In the genomic region with DNA sequence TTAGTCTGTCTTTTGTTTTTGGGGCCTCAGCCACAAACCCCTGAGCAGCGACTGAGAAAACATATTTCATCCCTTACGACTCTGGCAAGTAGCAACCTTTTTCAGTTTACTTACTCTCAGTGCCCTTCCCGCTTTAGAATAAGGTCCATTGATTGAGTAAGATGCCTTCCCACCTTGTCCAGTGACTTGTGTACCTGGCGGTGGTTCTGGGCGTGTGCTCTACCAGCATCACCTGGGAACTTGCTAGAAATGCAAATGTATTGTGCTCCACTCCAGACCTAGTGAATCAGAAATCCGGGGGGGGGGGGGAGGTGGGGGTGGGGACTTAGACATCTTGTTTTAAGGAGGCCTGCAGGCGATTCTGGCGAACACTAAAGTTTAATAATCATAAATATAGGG, we compare ENCODE assay signal across 1 cellular context.
TF ChIP-seq lines count a peak whose summit lies in the region.

No MANE protein-coding gene starts in this region.

TF ChIP-seq in HepG2, 621 proteins besides CTCF, POLR2A, EP300 and RAD21 (continued from another document):
- TF ChIP-seq, protein P1, sequence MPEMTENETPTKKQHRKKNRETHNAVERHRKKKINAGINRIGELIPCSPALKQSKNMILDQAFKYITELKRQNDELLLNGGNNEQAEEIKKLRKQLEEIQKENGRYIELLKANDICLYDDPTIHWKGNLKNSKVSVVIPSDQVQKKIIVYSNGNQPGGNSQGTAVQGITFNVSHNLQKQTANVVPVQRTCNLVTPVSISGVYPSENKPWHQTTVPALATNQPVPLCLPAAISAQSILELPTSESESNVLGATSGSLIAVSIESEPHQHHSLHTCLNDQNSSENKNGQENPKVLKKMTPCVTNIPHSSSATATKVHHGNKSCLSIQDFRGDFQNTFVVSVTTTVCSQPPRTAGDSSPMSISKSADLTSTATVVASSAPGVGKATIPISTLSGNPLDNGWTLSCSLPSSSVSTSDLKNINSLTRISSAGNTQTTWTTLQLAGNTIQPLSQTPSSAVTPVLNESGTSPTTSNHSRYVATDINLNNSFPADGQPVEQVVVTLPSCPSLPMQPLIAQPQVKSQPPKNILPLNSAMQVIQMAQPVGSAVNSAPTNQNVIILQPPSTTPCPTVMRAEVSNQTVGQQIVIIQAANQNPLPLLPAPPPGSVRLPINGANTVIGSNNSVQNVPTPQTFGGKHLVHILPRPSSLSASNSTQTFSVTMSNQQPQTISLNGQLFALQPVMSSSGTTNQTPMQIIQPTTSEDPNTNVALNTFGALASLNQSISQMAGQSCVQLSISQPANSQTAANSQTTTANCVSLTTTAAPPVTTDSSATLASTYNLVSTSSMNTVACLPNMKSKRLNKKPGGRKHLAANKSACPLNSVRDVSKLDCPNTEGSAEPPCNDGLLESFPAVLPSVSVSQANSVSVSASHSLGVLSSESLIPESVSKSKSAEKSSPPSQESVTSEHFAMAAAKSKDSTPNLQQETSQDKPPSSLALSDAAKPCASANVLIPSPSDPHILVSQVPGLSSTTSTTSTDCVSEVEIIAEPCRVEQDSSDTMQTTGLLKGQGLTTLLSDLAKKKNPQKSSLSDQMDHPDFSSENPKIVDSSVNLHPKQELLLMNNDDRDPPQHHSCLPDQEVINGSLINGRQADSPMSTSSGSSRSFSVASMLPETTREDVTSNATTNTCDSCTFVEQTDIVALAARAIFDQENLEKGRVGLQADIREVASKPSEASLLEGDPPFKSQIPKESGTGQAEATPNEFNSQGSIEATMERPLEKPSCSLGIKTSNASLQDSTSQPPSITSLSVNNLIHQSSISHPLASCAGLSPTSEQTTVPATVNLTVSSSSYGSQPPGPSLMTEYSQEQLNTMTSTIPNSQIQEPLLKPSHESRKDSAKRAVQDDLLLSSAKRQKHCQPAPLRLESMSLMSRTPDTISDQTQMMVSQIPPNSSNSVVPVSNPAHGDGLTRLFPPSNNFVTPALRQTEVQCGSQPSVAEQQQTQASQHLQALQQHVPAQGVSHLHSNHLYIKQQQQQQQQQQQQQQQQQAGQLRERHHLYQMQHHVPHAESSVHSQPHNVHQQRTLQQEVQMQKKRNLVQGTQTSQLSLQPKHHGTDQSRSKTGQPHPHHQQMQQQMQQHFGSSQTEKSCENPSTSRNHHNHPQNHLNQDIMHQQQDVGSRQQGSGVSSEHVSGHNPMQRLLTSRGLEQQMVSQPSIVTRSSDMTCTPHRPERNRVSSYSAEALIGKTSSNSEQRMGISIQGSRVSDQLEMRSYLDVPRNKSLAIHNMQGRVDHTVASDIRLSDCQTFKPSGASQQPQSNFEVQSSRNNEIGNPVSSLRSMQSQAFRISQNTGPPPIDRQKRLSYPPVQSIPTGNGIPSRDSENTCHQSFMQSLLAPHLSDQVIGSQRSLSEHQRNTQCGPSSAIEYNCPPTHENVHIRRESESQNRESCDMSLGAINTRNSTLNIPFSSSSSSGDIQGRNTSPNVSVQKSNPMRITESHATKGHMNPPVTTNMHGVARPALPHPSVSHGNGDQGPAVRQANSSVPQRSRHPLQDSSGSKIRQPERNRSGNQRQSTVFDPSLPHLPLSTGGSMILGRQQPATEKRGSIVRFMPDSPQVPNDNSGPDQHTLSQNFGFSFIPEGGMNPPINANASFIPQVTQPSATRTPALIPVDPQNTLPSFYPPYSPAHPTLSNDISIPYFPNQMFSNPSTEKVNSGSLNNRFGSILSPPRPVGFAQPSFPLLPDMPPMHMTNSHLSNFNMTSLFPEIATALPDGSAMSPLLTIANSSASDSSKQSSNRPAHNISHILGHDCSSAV (CRISPR knock-in tag; IDR thresholded peaks at IDR 0.05; ENCODE audit: borderline replicate concordance), result no peak
